20 cellular contexts compared by ENCODE assay signal in genomic region chr7:68250143-68250542, GRCh38.
A peak's percentile ranks its signal among the peaks of the same experiment; 100 is the strongest.
DNase-seq lines count a peak whose midpoint lies in the region; ATAC-seq, FAIRE-seq and TF ChIP-seq lines count a peak whose summit lies in the region.
"Had no signal": no experiment of that assay in that cellular context is flagged by ENCODE, and none has a peak within 500 bp of the region (broad histone marks: within the 10 kb centered on the region; RNA-seq: fewer than 3 reads in every experiment).

No MANE protein-coding gene starts in this region.

- CTCF ChIA-PET in HepG2 (lab: Yijun Ruan, JAX; ENCODE audit: low intra/inter-chr PET ratio, low total read pairs): no interaction called here

- H3K79me2 ChIP-seq in HepG2 (ENCODE audit: insufficient read depth, low read length): no peaks in the 10 kb centered on the region

- TF ChIP-seq RAD21 in HepG2 (CRISPR knock-in tag; IDR thresholded peaks at IDR 0.05): no peak

- H3K4me3 Mint-ChIP-seq in neural crest cell: no peak overlapping the region
- H3K4me3 Mint-ChIP-seq: B cell had no signal

- H3K36me3 ChIP-seq in HepG2 (replicated peaks in 1 of 2; ENCODE audit: control insufficient read depth in 1 of 2, insufficient read depth in 2 of 2, low read length in 2 of 2) (no peaks in the 10 kb centered on the region), right lobe of liver (no peaks in the 10 kb centered on the region)
- H3K36me3 ChIP-seq: Peyer's patch, SJCRH30 had no signal

- no peaks in the 10 kb centered on the region for H4K20me1 ChIP-seq in HepG2 (ENCODE audit: insufficient read depth, low read length)

- peaks cover 11% of the 10 kb centered on the region for H3K4me1 Mint-ChIP-seq in neural crest cell
- H3K4me1 Mint-ChIP-seq: B cell had no signal

- no peak overlapping the region for H2AFZ ChIP-seq in HepG2 (ENCODE audit: low read length)
- H2AFZ ChIP-seq: GM23248 had no signal

- H3K27me3 Mint-ChIP-seq in neural crest cell (ENCODE audit: low read depth): peaks cover 22% of the 10 kb centered on the region
- H3K27me3 Mint-ChIP-seq: B cell had no signal

- peaks cover 11% of the 10 kb centered on the region for H3K9me3 Mint-ChIP-seq in neural crest cell

- H3K36me3 Mint-ChIP-seq in neural crest cell (ENCODE audit: low read depth): peaks cover 7% of the 10 kb centered on the region

- ATAC-seq in HepG2: peak; percentile 56
- ATAC-seq in right lobe of liver: no peak

- WGBS in HepG2 (ENCODE audit: low lambda C conversion rate): 67% methylated on average over 4 of the region's 4 CpGs
- WGBS in right lobe of liver (ENCODE audit: insufficient coverage, low coverage, low lambda C conversion rate, missing lambda C conversion rate): 70% methylated on average over 2 of the region's 4 CpGs

- TF ChIP-seq EP300 in HepG2 (IDR thresholded peaks at IDR 0.05; ENCODE audit: low read depth in 2 of 2, low read length in 2 of 2) (no peak), HepG2 (CRISPR knock-in tag; IDR thresholded peaks at IDR 0.05; ENCODE audit: borderline replicate concordance) (no peak)

- H3K9me3 ChIP-seq in HepG2 (ENCODE audit: low read length) (peaks cover 51% of the 10 kb centered on the region), right lobe of liver (no peaks in the 10 kb centered on the region)
- H3K9me3 ChIP-seq: Peyer's patch had no signal

- no peak overlapping the region for H3K4me2 ChIP-seq in HepG2 (ENCODE audit: low read depth, low read length)
- H3K4me2 ChIP-seq: KMS-11 had no signal

- H3K27me3 ChIP-seq in HepG2 (ENCODE audit: control insufficient read depth in 1 of 2, insufficient read depth in 2 of 2, low read length in 2 of 2) (no peaks in the 10 kb centered on the region), right lobe of liver (no peaks in the 10 kb centered on the region)
- H3K27me3 ChIP-seq: Peyer's patch, SJCRH30 had no signal

- no peak for DNase-seq in HepG2 (ENCODE audit: low spot score)
- DNase-seq in right lobe of liver: no peak
- DNase-seq in SK-N-DZ (ENCODE audit: low spot score): peak; percentile 11
- DNase-seq in neural crest cell (ENCODE audit: low read depth, low spot score): no peak
- no peak for DNase-seq in GM19238 (ENCODE audit: insufficient read length, low spot score)
- DNase-seq in NOMO-1 (lab: John Stamatoyannopoulos, UW; ENCODE audit: unreplicated experiment in 2 of 2): no peak
- no peak for DNase-seq in MV-4-11 (lab: John Stamatoyannopoulos, UW)
- DNase-seq: DMS79; GM23248; HCEC 1CT; NCI-H1417; NCI-H1694 treated with DMSO at 0.1 percent for 48 hours; NCI-H446; NCI-H526; NK-92 treated with Interleukin-12 subunit alpha and Interleukin-12 subunit beta, amount 100 ng/mL, for 24 hours; Peyer's patch; SJCRH30 had no signal

- TF ChIP-seq POLR2A in HepG2 (IDR thresholded peaks at IDR 0.05; ENCODE audit: insufficient read depth in 1 of 2, low read depth in 2 of 2, low read length in 2 of 2) (no peak), right lobe of liver (IDR thresholded peaks at IDR 0.05) (no peak)

- H3K27ac ChIP-seq in HepG2 (ENCODE audit: extremely low read length, insufficient read depth, low read length) (no peak overlapping the region), right lobe of liver (no peak overlapping the region)
- H3K27ac ChIP-seq: GM23248, KMS-11, Peyer's patch, SJCRH30 had no signal

- FAIRE-seq in HepG2 (lab: Jason Lieb, UNC): no peak
- FAIRE-seq: A204.1 had no signal

- no peak overlapping the region for H3K9ac ChIP-seq in HepG2 (ENCODE audit: insufficient read depth, low read depth, low read length)
- H3K9ac ChIP-seq: GM23248, KMS-11 had no signal

- intact Hi-C loops in HepG2 (cut with micrococcal nuclease; ENCODE audit: unreplicated experiment) (no loop called here), right lobe of liver (cut with DNase I) (no loop called here)

- no TSS peak for BruUV-seq in HepG2 (replicated peaks; lab: Mats Ljungman, UMichigan)

- no peak overlapping the region for H3K27ac Mint-ChIP-seq in neural crest cell (ENCODE audit: unreplicated experiment)
- H3K27ac Mint-ChIP-seq: B cell had no signal

- no peak for TF ChIP-seq CTCF in HepG2 (CRISPR knock-in tag; IDR thresholded peaks at IDR 0.05)
- no peak for TF ChIP-seq CTCF in right lobe of liver (IDR thresholded peaks at IDR 0.05)
- peak; percentile 17 for TF ChIP-seq CTCF in neural crest cell (conservative IDR thresholded peaks at IDR 0.05)

- H3K4me1 ChIP-seq in HepG2 (ENCODE audit: insufficient read depth, low read length): no peaks in the 10 kb centered on the region
- H3K4me1 ChIP-seq in right lobe of liver: no peaks in the 10 kb centered on the region
- H3K4me1 ChIP-seq: Peyer's patch, SJCRH30 had no signal

- H3K4me3 ChIP-seq in HepG2 (replicated peaks in 1 of 3; ENCODE audit: insufficient read depth in 1 of 3, low read depth in 2 of 3, low read length in 3 of 3) (no peak overlapping the region), right lobe of liver (no peak overlapping the region)
- H3K4me3 ChIP-seq: GM23248, Peyer's patch, SJCRH30 had no signal

- POLR2A ChIA-PET in HepG2 (lab: Yijun Ruan, JAX): no interaction called here

- in situ Hi-C loops in HepG2 (cut with HindIII; ENCODE audit: extremely low pct_ligation_motif_present, low pct_unique_long_range_greater_than_20kb): no loop called here

TF ChIP-seq in HepG2, 621 proteins besides CTCF, POLR2A, EP300 and RAD21 (continues in another document):
- TF ChIP-seq ZNF136 (CRISPR knock-in tag; IDR thresholded peaks at IDR 0.05; ENCODE audit: low read depth) (no peak), ATF2 (CRISPR knock-in tag; IDR thresholded peaks at IDR 0.05) (no peak), NKX3-1 (CRISPR knock-in tag; IDR thresholded peaks at IDR 0.05) (no peak), ZBED4 (CRISPR knock-in tag; IDR thresholded peaks at IDR 0.05; ENCODE audit: borderline replicate concordance) (no peak), TFE3 (CRISPR knock-in tag; IDR thresholded peaks at IDR 0.05) (no peak), ELF1 (CRISPR knock-in tag; IDR thresholded peaks at IDR 0.05) (no peak), NR2F2 (IDR thresholded peaks at IDR 0.05; ENCODE audit: borderline replicate concordance, low read depth) (no peak), KDM6A (CRISPR knock-in tag; IDR thresholded peaks at IDR 0.05; ENCODE audit: low read depth) (no peak), ZNF326 (CRISPR knock-in tag; IDR thresholded peaks at IDR 0.05; ENCODE audit: borderline replicate concordance) (no peak), EHMT2 (IDR thresholded peaks at IDR 0.05; ENCODE audit: borderline replicate concordance, low read depth, low read length) (no peak), CREBL2 (CRISPR knock-in tag; IDR thresholded peaks at IDR 0.05; ENCODE audit: borderline replicate concordance) (no peak)
